Comparison of ENCODE assay signal across 1 cellular context in the genomic region with DNA sequence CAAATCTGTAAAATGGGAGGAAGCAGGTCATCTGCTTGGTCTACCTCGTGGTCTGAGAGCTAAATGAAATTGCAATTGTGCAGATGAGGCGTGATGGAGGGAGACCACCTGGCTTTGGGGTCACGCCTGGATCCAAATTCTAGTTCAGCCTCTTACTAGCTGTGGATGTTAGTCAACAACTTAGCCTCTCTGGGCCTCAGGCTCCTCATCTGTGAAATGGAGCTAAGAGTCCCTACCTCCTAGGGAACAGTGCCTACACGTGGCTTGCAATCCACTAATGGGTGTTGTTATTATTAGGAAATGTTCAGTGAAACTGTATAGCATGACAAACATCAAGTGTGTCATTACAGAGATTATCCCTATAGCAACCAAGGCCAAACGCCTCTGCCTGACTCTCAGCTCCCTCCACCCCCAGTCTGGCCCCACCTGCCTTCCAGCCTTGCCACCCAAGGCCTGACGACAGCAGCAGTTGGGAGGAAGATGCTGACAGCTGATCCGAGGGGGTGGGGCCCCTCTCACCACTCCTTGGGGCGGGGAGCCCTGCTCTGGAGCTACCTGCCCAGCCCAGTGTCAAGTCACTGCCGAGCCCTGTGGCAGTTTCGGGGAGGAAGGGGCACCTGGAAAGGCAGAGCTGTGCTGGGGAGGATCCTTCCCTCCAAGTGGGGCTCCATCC.
TF ChIP-seq lines count a peak whose summit lies in the region.

No MANE protein-coding gene starts in this region.

TF ChIP-seq in HEK293, 187 proteins besides CTCF, POLR2A, EP300 and RAD21 (continued from another document and continues in another):
- TF ChIP-seq, protein P1, sequence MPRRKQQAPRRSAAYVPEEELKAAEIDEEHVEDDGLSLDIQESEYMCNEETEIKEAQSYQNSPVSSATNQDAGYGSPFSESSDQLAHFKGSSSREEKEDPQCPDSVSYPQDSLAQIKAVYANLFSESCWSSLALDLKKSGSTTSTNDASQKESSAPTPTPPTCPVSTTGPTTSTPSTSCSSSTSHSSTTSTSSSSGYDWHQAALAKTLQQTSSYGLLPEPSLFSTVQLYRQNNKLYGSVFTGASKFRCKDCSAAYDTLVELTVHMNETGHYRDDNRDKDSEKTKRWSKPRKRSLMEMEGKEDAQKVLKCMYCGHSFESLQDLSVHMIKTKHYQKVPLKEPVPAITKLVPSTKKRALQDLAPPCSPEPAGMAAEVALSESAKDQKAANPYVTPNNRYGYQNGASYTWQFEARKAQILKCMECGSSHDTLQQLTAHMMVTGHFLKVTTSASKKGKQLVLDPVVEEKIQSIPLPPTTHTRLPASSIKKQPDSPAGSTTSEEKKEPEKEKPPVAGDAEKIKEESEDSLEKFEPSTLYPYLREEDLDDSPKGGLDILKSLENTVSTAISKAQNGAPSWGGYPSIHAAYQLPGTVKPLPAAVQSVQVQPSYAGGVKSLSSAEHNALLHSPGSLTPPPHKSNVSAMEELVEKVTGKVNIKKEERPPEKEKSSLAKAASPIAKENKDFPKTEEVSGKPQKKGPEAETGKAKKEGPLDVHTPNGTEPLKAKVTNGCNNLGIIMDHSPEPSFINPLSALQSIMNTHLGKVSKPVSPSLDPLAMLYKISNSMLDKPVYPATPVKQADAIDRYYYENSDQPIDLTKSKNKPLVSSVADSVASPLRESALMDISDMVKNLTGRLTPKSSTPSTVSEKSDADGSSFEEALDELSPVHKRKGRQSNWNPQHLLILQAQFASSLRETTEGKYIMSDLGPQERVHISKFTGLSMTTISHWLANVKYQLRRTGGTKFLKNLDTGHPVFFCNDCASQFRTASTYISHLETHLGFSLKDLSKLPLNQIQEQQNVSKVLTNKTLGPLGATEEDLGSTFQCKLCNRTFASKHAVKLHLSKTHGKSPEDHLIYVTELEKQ (tag by site-specific recombination; IDR thresholded peaks at IDR 0.05; ENCODE audit: borderline replicate concordance), result peak; percentile 77
- TF ChIP-seq, protein P2, sequence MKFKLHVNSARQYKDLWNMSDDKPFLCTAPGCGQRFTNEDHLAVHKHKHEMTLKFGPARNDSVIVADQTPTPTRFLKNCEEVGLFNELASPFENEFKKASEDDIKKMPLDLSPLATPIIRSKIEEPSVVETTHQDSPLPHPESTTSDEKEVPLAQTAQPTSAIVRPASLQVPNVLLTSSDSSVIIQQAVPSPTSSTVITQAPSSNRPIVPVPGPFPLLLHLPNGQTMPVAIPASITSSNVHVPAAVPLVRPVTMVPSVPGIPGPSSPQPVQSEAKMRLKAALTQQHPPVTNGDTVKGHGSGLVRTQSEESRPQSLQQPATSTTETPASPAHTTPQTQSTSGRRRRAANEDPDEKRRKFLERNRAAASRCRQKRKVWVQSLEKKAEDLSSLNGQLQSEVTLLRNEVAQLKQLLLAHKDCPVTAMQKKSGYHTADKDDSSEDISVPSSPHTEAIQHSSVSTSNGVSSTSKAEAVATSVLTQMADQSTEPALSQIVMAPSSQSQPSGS (tag by site-specific recombination; IDR thresholded peaks at IDR 0.05; ENCODE audit: low read depth), result 0 out of 2 replicates have a peak, but pooled peaks have one; percentile 12
- TF ChIP-seq ZNF555 (tag by site-specific recombination; conservative IDR thresholded peaks at IDR 0.05) (no peak), ZNF433 (tag by site-specific recombination; IDR thresholded peaks at IDR 0.05; ENCODE audit: low read depth) (no peak), ZNF654 (tag by site-specific recombination; IDR thresholded peaks at IDR 0.05; ENCODE audit: low read depth) (no peak), ZNF324 (tag by site-specific recombination; IDR thresholded peaks at IDR 0.05) (peak; percentile 87; the same call in 1 of the 2 replicates), ZNF623 (tag by site-specific recombination; IDR thresholded peaks at IDR 0.05) (no peak; the same call in 1 of the 2 replicates), IKZF3 (tag by site-specific recombination; IDR thresholded peaks at IDR 0.05) (peak; percentile 73; the same call in 1 of the 2 replicates), ZBTB21 (tag by site-specific recombination; IDR thresholded peaks at IDR 0.05) (no peak; the same call in 1 of the 2 replicates), MYNN (tag by site-specific recombination; IDR thresholded peaks at IDR 0.05; ENCODE audit: borderline replicate concordance) (no peak), EGR2 (tag by site-specific recombination; IDR thresholded peaks at IDR 0.05; ENCODE audit: low read depth) (peak; percentile 90), ZNF792 (tag by site-specific recombination; IDR thresholded peaks at IDR 0.05) (no peak), ZNF670 (tag by site-specific recombination; IDR thresholded peaks at IDR 0.05; ENCODE audit: low read depth) (no peak), ZXDB (tag by site-specific recombination; IDR thresholded peaks at IDR 0.05) (peak; percentile 85), BCL11B (tag by site-specific recombination; IDR thresholded peaks at IDR 0.05; ENCODE audit: low read depth) (no peak), FEZF1 (tag by site-specific recombination; IDR thresholded peaks at IDR 0.05) (peak; percentile 44; the same call in 1 of the 2 replicates), ZNF658 (tag by site-specific recombination; IDR thresholded peaks at IDR 0.05) (no peak), ZNF132 (tag by site-specific recombination; IDR thresholded peaks at IDR 0.05; ENCODE audit: borderline replicate concordance) (no peak), ZNF354C (tag by site-specific recombination; IDR thresholded peaks at IDR 0.05; ENCODE audit: borderline replicate concordance, low read depth) (no peak), ZNF266 (tag by site-specific recombination; IDR thresholded peaks at IDR 0.05; ENCODE audit: low read depth) (no peak), MEIS1 (CRISPR knock-in tag; IDR thresholded peaks at IDR 0.05; ENCODE audit: borderline replicate concordance) (no peak), ZNF514 (tag by site-specific recombination; IDR thresholded peaks at IDR 0.05) (no peak), ZNF747 (tag by site-specific recombination; IDR thresholded peaks at IDR 0.05) (no peak)
- TF ChIP-seq, protein P3, sequence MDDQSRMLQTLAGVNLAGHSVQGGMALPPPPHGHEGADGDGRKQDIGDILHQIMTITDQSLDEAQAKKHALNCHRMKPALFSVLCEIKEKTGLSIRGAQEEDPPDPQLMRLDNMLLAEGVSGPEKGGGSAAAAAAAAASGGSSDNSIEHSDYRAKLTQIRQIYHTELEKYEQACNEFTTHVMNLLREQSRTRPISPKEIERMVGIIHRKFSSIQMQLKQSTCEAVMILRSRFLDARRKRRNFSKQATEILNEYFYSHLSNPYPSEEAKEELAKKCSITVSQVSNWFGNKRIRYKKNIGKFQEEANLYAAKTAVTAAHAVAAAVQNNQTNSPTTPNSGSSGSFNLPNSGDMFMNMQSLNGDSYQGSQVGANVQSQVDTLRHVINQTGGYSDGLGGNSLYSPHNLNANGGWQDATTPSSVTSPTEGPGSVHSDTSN (CRISPR knock-in tag; IDR thresholded peaks at IDR 0.05), result no peak
- TF ChIP-seq, protein P4, sequence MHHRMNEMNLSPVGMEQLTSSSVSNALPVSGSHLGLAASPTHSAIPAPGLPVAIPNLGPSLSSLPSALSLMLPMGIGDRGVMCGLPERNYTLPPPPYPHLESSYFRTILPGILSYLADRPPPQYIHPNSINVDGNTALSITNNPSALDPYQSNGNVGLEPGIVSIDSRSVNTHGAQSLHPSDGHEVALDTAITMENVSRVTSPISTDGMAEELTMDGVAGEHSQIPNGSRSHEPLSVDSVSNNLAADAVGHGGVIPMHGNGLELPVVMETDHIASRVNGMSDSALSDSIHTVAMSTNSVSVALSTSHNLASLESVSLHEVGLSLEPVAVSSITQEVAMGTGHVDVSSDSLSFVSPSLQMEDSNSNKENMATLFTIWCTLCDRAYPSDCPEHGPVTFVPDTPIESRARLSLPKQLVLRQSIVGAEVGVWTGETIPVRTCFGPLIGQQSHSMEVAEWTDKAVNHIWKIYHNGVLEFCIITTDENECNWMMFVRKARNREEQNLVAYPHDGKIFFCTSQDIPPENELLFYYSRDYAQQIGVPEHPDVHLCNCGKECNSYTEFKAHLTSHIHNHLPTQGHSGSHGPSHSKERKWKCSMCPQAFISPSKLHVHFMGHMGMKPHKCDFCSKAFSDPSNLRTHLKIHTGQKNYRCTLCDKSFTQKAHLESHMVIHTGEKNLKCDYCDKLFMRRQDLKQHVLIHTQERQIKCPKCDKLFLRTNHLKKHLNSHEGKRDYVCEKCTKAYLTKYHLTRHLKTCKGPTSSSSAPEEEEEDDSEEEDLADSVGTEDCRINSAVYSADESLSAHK (tag by site-specific recombination; IDR thresholded peaks at IDR 0.05), result peak; percentile 60; the same call in 1 of the 2 replicates
- TF ChIP-seq, protein P5, sequence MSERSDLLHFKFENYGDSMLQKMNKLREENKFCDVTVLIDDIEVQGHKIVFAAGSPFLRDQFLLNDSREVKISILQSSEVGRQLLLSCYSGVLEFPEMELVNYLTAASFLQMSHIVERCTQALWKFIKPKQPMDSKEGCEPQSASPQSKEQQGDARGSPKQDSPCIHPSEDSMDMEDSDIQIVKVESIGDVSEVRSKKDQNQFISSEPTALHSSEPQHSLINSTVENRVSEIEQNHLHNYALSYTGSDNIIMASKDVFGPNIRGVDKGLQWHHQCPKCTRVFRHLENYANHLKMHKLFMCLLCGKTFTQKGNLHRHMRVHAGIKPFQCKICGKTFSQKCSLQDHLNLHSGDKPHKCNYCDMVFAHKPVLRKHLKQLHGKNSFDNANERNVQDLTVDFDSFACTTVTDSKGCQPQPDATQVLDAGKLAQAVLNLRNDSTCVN (tag by site-specific recombination; optimal IDR thresholded peaks at IDR 0.05), result peak; percentile 3
- TF ChIP-seq, protein P6, sequence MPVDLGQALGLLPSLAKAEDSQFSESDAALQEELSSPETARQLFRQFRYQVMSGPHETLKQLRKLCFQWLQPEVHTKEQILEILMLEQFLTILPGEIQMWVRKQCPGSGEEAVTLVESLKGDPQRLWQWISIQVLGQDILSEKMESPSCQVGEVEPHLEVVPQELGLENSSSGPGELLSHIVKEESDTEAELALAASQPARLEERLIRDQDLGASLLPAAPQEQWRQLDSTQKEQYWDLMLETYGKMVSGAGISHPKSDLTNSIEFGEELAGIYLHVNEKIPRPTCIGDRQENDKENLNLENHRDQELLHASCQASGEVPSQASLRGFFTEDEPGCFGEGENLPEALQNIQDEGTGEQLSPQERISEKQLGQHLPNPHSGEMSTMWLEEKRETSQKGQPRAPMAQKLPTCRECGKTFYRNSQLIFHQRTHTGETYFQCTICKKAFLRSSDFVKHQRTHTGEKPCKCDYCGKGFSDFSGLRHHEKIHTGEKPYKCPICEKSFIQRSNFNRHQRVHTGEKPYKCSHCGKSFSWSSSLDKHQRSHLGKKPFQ (tag by site-specific recombination; IDR thresholded peaks at IDR 0.05), result no peak
- TF ChIP-seq, protein P7, sequence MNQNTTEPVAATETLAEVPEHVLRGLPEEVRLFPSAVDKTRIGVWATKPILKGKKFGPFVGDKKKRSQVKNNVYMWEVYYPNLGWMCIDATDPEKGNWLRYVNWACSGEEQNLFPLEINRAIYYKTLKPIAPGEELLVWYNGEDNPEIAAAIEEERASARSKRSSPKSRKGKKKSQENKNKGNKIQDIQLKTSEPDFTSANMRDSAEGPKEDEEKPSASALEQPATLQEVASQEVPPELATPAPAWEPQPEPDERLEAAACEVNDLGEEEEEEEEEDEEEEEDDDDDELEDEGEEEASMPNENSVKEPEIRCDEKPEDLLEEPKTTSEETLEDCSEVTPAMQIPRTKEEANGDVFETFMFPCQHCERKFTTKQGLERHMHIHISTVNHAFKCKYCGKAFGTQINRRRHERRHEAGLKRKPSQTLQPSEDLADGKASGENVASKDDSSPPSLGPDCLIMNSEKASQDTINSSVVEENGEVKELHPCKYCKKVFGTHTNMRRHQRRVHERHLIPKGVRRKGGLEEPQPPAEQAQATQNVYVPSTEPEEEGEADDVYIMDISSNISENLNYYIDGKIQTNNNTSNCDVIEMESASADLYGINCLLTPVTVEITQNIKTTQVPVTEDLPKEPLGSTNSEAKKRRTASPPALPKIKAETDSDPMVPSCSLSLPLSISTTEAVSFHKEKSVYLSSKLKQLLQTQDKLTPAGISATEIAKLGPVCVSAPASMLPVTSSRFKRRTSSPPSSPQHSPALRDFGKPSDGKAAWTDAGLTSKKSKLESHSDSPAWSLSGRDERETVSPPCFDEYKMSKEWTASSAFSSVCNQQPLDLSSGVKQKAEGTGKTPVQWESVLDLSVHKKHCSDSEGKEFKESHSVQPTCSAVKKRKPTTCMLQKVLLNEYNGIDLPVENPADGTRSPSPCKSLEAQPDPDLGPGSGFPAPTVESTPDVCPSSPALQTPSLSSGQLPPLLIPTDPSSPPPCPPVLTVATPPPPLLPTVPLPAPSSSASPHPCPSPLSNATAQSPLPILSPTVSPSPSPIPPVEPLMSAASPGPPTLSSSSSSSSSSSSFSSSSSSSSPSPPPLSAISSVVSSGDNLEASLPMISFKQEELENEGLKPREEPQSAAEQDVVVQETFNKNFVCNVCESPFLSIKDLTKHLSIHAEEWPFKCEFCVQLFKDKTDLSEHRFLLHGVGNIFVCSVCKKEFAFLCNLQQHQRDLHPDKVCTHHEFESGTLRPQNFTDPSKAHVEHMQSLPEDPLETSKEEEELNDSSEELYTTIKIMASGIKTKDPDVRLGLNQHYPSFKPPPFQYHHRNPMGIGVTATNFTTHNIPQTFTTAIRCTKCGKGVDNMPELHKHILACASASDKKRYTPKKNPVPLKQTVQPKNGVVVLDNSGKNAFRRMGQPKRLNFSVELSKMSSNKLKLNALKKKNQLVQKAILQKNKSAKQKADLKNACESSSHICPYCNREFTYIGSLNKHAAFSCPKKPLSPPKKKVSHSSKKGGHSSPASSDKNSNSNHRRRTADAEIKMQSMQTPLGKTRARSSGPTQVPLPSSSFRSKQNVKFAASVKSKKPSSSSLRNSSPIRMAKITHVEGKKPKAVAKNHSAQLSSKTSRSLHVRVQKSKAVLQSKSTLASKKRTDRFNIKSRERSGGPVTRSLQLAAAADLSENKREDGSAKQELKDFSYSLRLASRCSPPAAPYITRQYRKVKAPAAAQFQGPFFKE (tag by site-specific recombination; IDR thresholded peaks at IDR 0.05; ENCODE audit: borderline replicate concordance), result no peak
- TF ChIP-seq, protein P8, sequence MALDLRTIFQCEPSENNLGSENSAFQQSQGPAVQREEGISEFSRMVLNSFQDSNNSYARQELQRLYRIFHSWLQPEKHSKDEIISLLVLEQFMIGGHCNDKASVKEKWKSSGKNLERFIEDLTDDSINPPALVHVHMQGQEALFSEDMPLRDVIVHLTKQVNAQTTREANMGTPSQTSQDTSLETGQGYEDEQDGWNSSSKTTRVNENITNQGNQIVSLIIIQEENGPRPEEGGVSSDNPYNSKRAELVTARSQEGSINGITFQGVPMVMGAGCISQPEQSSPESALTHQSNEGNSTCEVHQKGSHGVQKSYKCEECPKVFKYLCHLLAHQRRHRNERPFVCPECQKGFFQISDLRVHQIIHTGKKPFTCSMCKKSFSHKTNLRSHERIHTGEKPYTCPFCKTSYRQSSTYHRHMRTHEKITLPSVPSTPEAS (tag by site-specific recombination; IDR thresholded peaks at IDR 0.05), result no peak
